In the genomic region with DNA sequence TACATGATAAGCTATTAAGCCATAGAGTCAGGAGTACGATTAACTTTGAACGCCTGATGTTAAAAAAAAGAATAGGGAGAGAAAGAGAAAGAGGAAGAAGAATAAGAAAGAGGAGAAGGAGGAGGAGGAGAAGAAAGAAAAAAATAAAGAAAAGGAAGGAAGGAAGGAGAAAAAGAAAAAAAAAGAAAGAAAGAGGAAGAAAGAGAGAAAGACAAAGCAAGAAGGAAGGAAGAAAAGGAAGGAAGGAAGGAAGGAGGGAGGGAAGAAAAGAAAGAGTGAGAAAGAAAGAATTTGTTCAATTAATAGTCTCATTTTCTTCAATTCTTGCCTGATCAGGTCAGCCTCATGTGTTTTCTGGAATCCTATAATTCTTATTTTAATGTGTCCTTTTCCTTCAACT, we compare ENCODE assay signal across 1 cellular context.
TF ChIP-seq lines count a peak whose summit lies in the region.

No MANE protein-coding gene starts in this region.

TF ChIP-seq in K562, 482 proteins besides CTCF, POLR2A, EP300 and RAD21:
- TF ChIP-seq PURB (CRISPR knock-in tag; IDR thresholded peaks at IDR 0.05; ENCODE audit: low read depth) (no peak), ZNF239 (CRISPR knock-in tag; IDR thresholded peaks at IDR 0.05) (no peak), POLR3G (IDR thresholded peaks at IDR 0.05; ENCODE audit: extremely low read depth, insufficient read length, insufficient replicate concordance) (no peak), SIX5 (IDR thresholded peaks at IDR 0.05; ENCODE audit: borderline replicate concordance in 1 of 2, insufficient read depth in 1 of 2, low read depth in 1 of 2, low read length in 2 of 2) (no peak), RFX1 (IDR thresholded peaks at IDR 0.05) (no peak)
- TF ChIP-seq, protein P1, sequence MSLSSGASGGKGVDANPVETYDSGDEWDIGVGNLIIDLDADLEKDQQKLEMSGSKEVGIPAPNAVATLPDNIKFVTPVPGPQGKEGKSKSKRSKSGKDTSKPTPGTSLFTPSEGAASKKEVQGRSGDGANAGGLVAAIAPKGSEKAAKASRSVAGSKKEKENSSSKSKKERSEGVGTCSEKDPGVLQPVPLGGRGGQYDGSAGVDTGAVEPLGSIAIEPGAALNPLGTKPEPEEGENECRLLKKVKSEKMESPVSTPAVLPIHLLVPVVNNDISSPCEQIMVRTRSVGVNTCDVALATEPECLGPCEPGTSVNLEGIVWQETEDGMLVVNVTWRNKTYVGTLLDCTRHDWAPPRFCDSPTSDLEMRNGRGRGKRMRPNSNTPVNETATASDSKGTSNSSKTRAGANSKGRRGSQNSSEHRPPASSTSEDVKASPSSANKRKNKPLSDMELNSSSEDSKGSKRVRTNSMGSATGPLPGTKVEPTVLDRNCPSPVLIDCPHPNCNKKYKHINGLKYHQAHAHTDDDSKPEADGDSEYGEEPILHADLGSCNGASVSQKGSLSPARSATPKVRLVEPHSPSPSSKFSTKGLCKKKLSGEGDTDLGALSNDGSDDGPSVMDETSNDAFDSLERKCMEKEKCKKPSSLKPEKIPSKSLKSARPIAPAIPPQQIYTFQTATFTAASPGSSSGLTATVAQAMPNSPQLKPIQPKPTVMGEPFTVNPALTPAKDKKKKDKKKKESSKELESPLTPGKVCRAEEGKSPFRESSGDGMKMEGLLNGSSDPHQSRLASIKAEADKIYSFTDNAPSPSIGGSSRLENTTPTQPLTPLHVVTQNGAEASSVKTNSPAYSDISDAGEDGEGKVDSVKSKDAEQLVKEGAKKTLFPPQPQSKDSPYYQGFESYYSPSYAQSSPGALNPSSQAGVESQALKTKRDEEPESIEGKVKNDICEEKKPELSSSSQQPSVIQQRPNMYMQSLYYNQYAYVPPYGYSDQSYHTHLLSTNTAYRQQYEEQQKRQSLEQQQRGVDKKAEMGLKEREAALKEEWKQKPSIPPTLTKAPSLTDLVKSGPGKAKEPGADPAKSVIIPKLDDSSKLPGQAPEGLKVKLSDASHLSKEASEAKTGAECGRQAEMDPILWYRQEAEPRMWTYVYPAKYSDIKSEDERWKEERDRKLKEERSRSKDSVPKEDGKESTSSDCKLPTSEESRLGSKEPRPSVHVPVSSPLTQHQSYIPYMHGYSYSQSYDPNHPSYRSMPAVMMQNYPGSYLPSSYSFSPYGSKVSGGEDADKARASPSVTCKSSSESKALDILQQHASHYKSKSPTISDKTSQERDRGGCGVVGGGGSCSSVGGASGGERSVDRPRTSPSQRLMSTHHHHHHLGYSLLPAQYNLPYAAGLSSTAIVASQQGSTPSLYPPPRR (CRISPR knock-in tag; IDR thresholded peaks at IDR 0.05; ENCODE audit: borderline replicate concordance) = no peak
- TF ChIP-seq, protein P2, sequence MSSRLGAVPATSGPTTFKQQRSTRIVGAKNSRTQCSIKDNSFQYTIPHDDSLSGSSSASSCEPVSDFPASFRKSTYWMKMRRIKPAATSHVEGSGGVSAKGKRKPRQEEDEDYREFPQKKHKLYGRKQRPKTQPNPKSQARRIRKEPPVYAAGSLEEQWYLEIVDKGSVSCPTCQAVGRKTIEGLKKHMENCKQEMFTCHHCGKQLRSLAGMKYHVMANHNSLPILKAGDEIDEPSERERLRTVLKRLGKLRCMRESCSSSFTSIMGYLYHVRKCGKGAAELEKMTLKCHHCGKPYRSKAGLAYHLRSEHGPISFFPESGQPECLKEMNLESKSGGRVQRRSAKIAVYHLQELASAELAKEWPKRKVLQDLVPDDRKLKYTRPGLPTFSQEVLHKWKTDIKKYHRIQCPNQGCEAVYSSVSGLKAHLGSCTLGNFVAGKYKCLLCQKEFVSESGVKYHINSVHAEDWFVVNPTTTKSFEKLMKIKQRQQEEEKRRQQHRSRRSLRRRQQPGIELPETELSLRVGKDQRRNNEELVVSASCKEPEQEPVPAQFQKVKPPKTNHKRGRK (tag; IDR thresholded peaks at IDR 0.05) = peak; percentile 78
